ENCODE assay signal across 9 cellular contexts in the genomic region with DNA sequence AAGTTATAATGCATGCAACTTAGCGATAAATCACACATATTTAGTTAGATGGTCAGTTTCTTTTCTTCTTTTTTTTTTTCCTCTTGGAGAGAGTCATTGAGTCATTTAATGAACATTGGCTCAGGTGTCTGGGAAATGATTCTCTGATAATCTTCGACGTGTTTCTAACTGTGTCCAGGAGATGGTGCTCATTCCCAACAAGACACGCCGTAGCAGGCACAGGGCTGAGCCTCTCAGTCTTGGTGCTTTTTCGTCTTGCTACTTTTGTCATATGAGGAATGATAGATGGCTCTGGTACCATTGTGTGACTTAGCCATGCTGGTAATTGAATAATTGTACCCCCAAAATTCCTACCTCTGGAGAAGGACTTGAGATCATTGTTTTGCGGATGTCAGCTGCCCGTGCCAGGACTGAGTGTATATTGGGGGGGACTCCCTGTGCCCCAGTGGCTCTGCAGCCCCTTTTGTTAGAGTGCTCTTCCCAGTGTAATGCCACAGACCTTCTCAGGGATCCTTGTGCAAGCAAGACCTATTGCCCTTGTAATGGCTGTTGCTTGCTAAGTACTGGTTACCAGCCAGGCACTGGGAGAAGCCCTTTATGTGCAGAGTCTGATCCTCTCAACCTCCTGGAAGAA.
A peak's percentile ranks its signal among the peaks of the same experiment; 100 is the strongest.
DNase-seq lines count a peak whose midpoint lies in the region; ATAC-seq, FAIRE-seq and TF ChIP-seq lines count a peak whose summit lies in the region.
"Had no signal": no experiment of that assay in that cellular context is flagged by ENCODE, and none has a peak within 500 bp of the region (broad histone marks: within the 10 kb centered on the region; RNA-seq: fewer than 3 reads in every experiment).

No MANE protein-coding gene starts in this region.

- POLR2A ChIA-PET in PC-3 (lab: Charles Lee; ENCODE audit: unreplicated experiment): no interaction called here

- H3K4me2 ChIP-seq in PC-3 (ENCODE audit: low read length) (no peak overlapping the region), mesendoderm (ENCODE audit: low read length) (no peak overlapping the region)

- H3K9me3 Mint-ChIP-seq in endothelial cell (ENCODE audit: unreplicated experiment): no peaks in the 10 kb centered on the region

- no peaks in the 10 kb centered on the region for H3K79me1 ChIP-seq in mesendoderm (ENCODE audit: low read length)

- 0 out of 2 replicates have a peak, but pooled peaks cover 3% of the 10 kb centered on the region for H3K27me3 ChIP-seq in PC-3 (ENCODE audit: low read length)
- no peaks in the 10 kb centered on the region for H3K27me3 ChIP-seq in mesendoderm (ENCODE audit: insufficient read depth, low read length, poor library complexity)

- peak; percentile 67 for DNase-seq in SIG-M5 treated with dmso at 0.1 percent for 504 hours (lab: John Stamatoyannopoulos, UW; ENCODE audit: unreplicated experiment)
- no peak for DNase-seq in SIG-M5 (lab: John Stamatoyannopoulos, UW)
- peak; percentile 33 for DNase-seq in Jurkat, Clone E6-1 (ENCODE audit: low read depth, low spot score)
- peak; percentile 56 for DNase-seq in PC-3
- peak; percentile 59 for DNase-seq in endothelial cell (ENCODE audit: low spot score)
- peak; percentile 73 for DNase-seq in mesendoderm
- DNase-seq in GM12892 (ENCODE audit: insufficient read length): no peak

- no peak for FAIRE-seq in GM12892 (lab: Jason Lieb, UNC)
- FAIRE-seq: G401.6 had no signal

- BruUV-seq in PC-3 (replicated peaks; lab: Mats Ljungman, UMichigan): no TSS peak

- peak; percentile 68 for TF ChIP-seq CTCF in PC-3 (conservative IDR thresholded peaks at IDR 0.05; ENCODE audit: low read depth, low read length)
- TF ChIP-seq CTCF in endothelial cell (IDR thresholded peaks at IDR 0.05; ENCODE audit: unreplicated experiment): peak; percentile 70

- no peak overlapping the region for H2AK5ac ChIP-seq in mesendoderm (ENCODE audit: low read length)

- CTCF ChIA-PET in PC-3 (lab: Charles Lee): no interaction called here

- H3K4me1 Mint-ChIP-seq in endothelial cell (ENCODE audit: unreplicated experiment): peaks cover 7% of the 10 kb centered on the region

- no peak overlapping the region for H3K4me3 ChIP-seq in Jurkat, Clone E6-1 (ENCODE audit: low read length)
- no peak overlapping the region for H3K4me3 ChIP-seq in PC-3 (ENCODE audit: low read length)
- no peak overlapping the region for H3K4me3 ChIP-seq in mesendoderm (ENCODE audit: low read length)

- no peaks in the 10 kb centered on the region for H3K9me2 ChIP-seq in PC-3 (replicated peaks; ENCODE audit: low read length)

- H3K23ac ChIP-seq in mesendoderm (ENCODE audit: low read length): no peak overlapping the region

- no peak overlapping the region for H3K4me3 Mint-ChIP-seq in endothelial cell (ENCODE audit: unreplicated experiment)

- H4K8ac ChIP-seq in mesendoderm (ENCODE audit: low read depth, low read length): no peak overlapping the region

- ATAC-seq in GM21529 (IDR thresholded peaks at IDR 0.05; ENCODE audit: unreplicated experiment): peak; percentile 86
- no peak for ATAC-seq in PC-3

- intact Hi-C loops in PC-3 (cut with micrococcal nuclease): loop anchor here (5.0 kb wide), 1 partner anchor 899 kb away; no protein-coding TSS in a partner anchor

- no peak overlapping the region for H4K5ac ChIP-seq in mesendoderm (ENCODE audit: low read length)

- H3K36me3 Mint-ChIP-seq in endothelial cell (ENCODE audit: low read depth, unreplicated experiment): no peaks in the 10 kb centered on the region

- no peaks in the 10 kb centered on the region for H4K20me1 ChIP-seq in PC-3 (ENCODE audit: low read length)

- H2AFZ ChIP-seq in PC-3 (ENCODE audit: low read length): no peak overlapping the region

- no peak overlapping the region for H3K27ac Mint-ChIP-seq in endothelial cell (ENCODE audit: unreplicated experiment)

- no peak overlapping the region for H3K18ac ChIP-seq in mesendoderm (ENCODE audit: low read length)

- no peak overlapping the region for H3K56ac ChIP-seq in mesendoderm (ENCODE audit: low read length)

- no peak overlapping the region for H2BK120ac ChIP-seq in mesendoderm (ENCODE audit: low read depth, low read length)

- H3K27me3 Mint-ChIP-seq in endothelial cell (ENCODE audit: unreplicated experiment): no peaks in the 10 kb centered on the region

- H2BK15ac ChIP-seq in mesendoderm (replicated peaks; ENCODE audit: low read depth): no peak overlapping the region

- no peak overlapping the region for H2BK5ac ChIP-seq in mesendoderm (ENCODE audit: low read length)

- no peak for TF ChIP-seq POLR2A in GM12892 (IDR thresholded peaks at IDR 0.05; ENCODE audit: low read depth, low read length)

- WGBS in mesendoderm (ENCODE audit: extremely low coverage, insufficient coverage, low lambda C conversion rate): no CpG with 5 or more reads among the region's 8 CpGs

- no peaks in the 10 kb centered on the region for H3F3A ChIP-seq in PC-3 (ENCODE audit: low read length, unreplicated experiment)

- no peaks in the 10 kb centered on the region for H3K9me3 ChIP-seq in PC-3 (ENCODE audit: low read length)

- H3K27ac ChIP-seq in PC-3 (ENCODE audit: low read length) (no peak overlapping the region), mesendoderm (ENCODE audit: low read depth, low read length) (no peak overlapping the region)

- H3K4me1 ChIP-seq in PC-3 (ENCODE audit: insufficient read depth, low read length) (no peaks in the 10 kb centered on the region), mesendoderm (ENCODE audit: control insufficient read depth, low read depth, low read length) (no peaks in the 10 kb centered on the region)

- H3K79me2 ChIP-seq in PC-3 (ENCODE audit: low read length) (no peaks in the 10 kb centered on the region), mesendoderm (ENCODE audit: control insufficient read depth, insufficient read depth, low read length) (no peaks in the 10 kb centered on the region)

- H3K9ac ChIP-seq in PC-3 (ENCODE audit: low read length) (no peak overlapping the region), mesendoderm (ENCODE audit: low read length) (no peak overlapping the region)

- H3K4ac ChIP-seq in mesendoderm (ENCODE audit: low read depth, low read length): no peak overlapping the region

- H3K36me3 ChIP-seq in PC-3 (ENCODE audit: low read depth, low read length) (no peaks in the 10 kb centered on the region; the same call in 1 of the 2 replicates), mesendoderm (ENCODE audit: control insufficient read depth, insufficient read depth, low read length) (no peaks in the 10 kb centered on the region)

Comparison
In these comparisons a context has a peak if more than half of its experiments do, and no peak if none do; other contexts are left out.
1. DNase-seq: peak in SIG-M5 treated with dmso at 0.1 percent for 504 hours (single experiment), Jurkat, Clone E6-1 (single experiment), PC-3 (single experiment), endothelial cell (single experiment) and mesendoderm (single experiment); none in SIG-M5 (single experiment) and GM12892 (single experiment).